21 cellular contexts compared by ENCODE assay signal in the genomic region with DNA sequence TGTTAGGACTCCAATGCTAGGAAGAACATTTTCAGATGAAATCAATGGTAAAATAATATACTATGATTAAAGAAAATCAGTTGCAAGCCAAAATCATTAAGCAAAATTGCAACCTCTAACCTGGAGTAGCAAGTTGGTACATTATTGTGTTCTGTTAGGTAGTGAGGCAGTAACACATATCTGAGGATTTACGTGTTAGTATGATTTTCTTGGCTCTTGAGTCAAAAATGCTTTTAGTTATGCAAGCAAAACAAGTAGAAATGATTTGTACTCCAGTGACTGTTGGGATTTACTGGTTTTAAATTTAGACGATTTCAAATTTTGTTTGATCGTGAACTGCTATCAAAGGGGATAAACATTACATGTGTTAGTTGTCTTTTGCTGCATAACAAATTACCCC.
DNase-seq lines count a peak whose midpoint lies in the region; ATAC-seq, FAIRE-seq and TF ChIP-seq lines count a peak whose summit lies in the region.
"Had no signal": no experiment of that assay in that cellular context is flagged by ENCODE, and none has a peak within 500 bp of the region (broad histone marks: within the 10 kb centered on the region; RNA-seq: fewer than 3 reads in every experiment).

No MANE protein-coding gene starts in this region.

- no peak for FAIRE-seq in HepG2 (lab: Jason Lieb, UNC)
- FAIRE-seq: A204.1, D721Med, G401.6, GM12891, GM19239 had no signal

- H3K4me1 ChIP-seq in GM23338 (ENCODE audit: insufficient read depth) (no peaks in the 10 kb centered on the region), HepG2 (ENCODE audit: insufficient read depth, low read length) (no peaks in the 10 kb centered on the region)
- H3K4me1 ChIP-seq: BLaER1 treated with 17β-estradiol and CSF1 and Interleukin-3, amounts not matched to agents 10 nM and 100 nM; Caco-2 had no signal

- H3K27ac ChIP-seq in GM23338 (ENCODE audit: low read depth) (no peak overlapping the region), HepG2 (ENCODE audit: extremely low read length, insufficient read depth, low read length) (no peak overlapping the region)
- H3K27ac ChIP-seq: BLaER1 treated with 17β-estradiol and CSF1 and Interleukin-3, amounts not matched to agents 10 nM and 100 nM; C4-2B had no signal

- ATAC-seq in GM23338 (no peak), omental fat pad (ENCODE audit: low FRiP score) (peak; percentile 64), HepG2 (no peak), HG02798 (IDR thresholded peaks at IDR 0.05; ENCODE audit: poor library complexity, unreplicated experiment) (no peak), GM21447 (IDR thresholded peaks at IDR 0.05; ENCODE audit: unreplicated experiment) (no peak)
- ATAC-seq: CD8-positive, alpha-beta T cell had no signal

- H3K9ac ChIP-seq in HepG2 (ENCODE audit: insufficient read depth, low read depth, low read length) = no peak overlapping the region
- H3K9ac ChIP-seq: BLaER1 treated with 17β-estradiol and CSF1 and Interleukin-3, amounts not matched to agents 10 nM and 100 nM had no signal

- H3K36me3 Mint-ChIP-seq in GM23338 (ENCODE audit: low read depth) = no peaks in the 10 kb centered on the region
- H3K36me3 Mint-ChIP-seq: CD8-positive, alpha-beta T cell had no signal

- H3K4me2 ChIP-seq in GM23338 (no peak overlapping the region), HepG2 (ENCODE audit: low read depth, low read length) (no peak overlapping the region)
- H3K4me2 ChIP-seq: BLaER1 treated with 17β-estradiol and CSF1 and Interleukin-3, amounts not matched to agents 10 nM and 100 nM had no signal

- POLR2A ChIA-PET in HepG2 (lab: Yijun Ruan, JAX) = no interaction called here

- H3K27me3 ChIP-seq in GM23338 (ENCODE audit: insufficient read depth) = no peaks in the 10 kb centered on the region
- H3K27me3 ChIP-seq in HepG2 (ENCODE audit: control insufficient read depth in 1 of 2, insufficient read depth in 2 of 2, low read length in 2 of 2) = no peaks in the 10 kb centered on the region
- H3K27me3 ChIP-seq: BLaER1 treated with 17β-estradiol and CSF1 and Interleukin-3, amounts not matched to agents 10 nM and 100 nM had no signal

- CTCF ChIA-PET in HepG2 (lab: Yijun Ruan, JAX; ENCODE audit: low intra/inter-chr PET ratio, low total read pairs) = no interaction called here

- no peaks in the 10 kb centered on the region for H3K9me3 ChIP-seq in HepG2 (ENCODE audit: low read length)
- H3K9me3 ChIP-seq: BLaER1 treated with 17β-estradiol and CSF1 and Interleukin-3, amounts not matched to agents 10 nM and 100 nM; Caco-2 had no signal

- TF ChIP-seq CTCF in GM23338 (conservative IDR thresholded peaks at IDR 0.05; ENCODE audit: low read depth in 2 of 2) = no peak
- TF ChIP-seq CTCF in omental fat pad (IDR thresholded peaks at IDR 0.05) = no peak
- TF ChIP-seq CTCF in HepG2 (CRISPR knock-in tag; IDR thresholded peaks at IDR 0.05) = no peak

- no peaks in the 10 kb centered on the region for H3F3A ChIP-seq in GM23338 (replicated peaks; ENCODE audit: low read depth)

- no peaks in the 10 kb centered on the region for H3K9me3 Mint-ChIP-seq in GM23338

- H3K79me2 ChIP-seq in GM23338 (replicated peaks; ENCODE audit: insufficient read depth) (no peaks in the 10 kb centered on the region), HepG2 (ENCODE audit: insufficient read depth, low read length) (no peaks in the 10 kb centered on the region)

- H3K36me3 ChIP-seq in GM23338 (ENCODE audit: insufficient read depth) = no peaks in the 10 kb centered on the region
- no peaks in the 10 kb centered on the region for H3K36me3 ChIP-seq in HepG2 (replicated peaks in 1 of 2; ENCODE audit: control insufficient read depth in 1 of 2, insufficient read depth in 2 of 2, low read length in 2 of 2)
- H3K36me3 ChIP-seq: BLaER1 treated with 17β-estradiol and CSF1 and Interleukin-3, amounts not matched to agents 10 nM and 100 nM had no signal

- H3K4me3 ChIP-seq in GM23338 (no peak overlapping the region), HepG2 (replicated peaks in 1 of 3; ENCODE audit: insufficient read depth in 1 of 3, low read depth in 2 of 3, low read length in 3 of 3) (no peak overlapping the region)
- H3K4me3 ChIP-seq: BLaER1 treated with 17β-estradiol and CSF1 and Interleukin-3, amounts not matched to agents 10 nM and 100 nM had no signal

- no peak for DNase-seq in GM23338 (ENCODE audit: low spot score)
- DNase-seq in omental fat pad (ENCODE audit: low spot score) = no peak
- DNase-seq in HepG2 (ENCODE audit: low spot score) = no peak
- DNase-seq: 8988T; AML-193; Caco-2; Calu3; CD4-positive, alpha-beta T cell; CD8-positive, alpha-beta T cell; DMS79 treated with DMSO at 0.1 percent for 48 hours; GF-D8 had no signal

- no peak for TF ChIP-seq POLR2A in HepG2 (IDR thresholded peaks at IDR 0.05; ENCODE audit: insufficient read depth in 1 of 2, low read depth in 2 of 2, low read length in 2 of 2)

- in situ Hi-C loops in HepG2 (cut with HindIII; ENCODE audit: extremely low pct_ligation_motif_present, low pct_unique_long_range_greater_than_20kb) = no loop called here

- intact Hi-C loops in HepG2 (cut with micrococcal nuclease; ENCODE audit: unreplicated experiment) = no loop called here

- WGBS in HepG2 (ENCODE audit: low lambda C conversion rate) = 15% methylated on average over 3 of the region's 3 CpGs

- no peak overlapping the region for H3K4me3 Mint-ChIP-seq in GM23338
- H3K4me3 Mint-ChIP-seq: B cell; CD4-positive, alpha-beta T cell; CD8-positive, alpha-beta T cell had no signal

- H4K20me1 ChIP-seq in GM23338 (replicated peaks; ENCODE audit: insufficient read depth) (no peaks in the 10 kb centered on the region), HepG2 (ENCODE audit: insufficient read depth, low read length) (no peaks in the 10 kb centered on the region)
- H4K20me1 ChIP-seq: BLaER1 treated with 17β-estradiol and CSF1 and Interleukin-3, amounts not matched to agents 10 nM and 100 nM had no signal

- BruUV-seq in HepG2 (replicated peaks; lab: Mats Ljungman, UMichigan) = no TSS peak

- no peaks in the 10 kb centered on the region; the same call in 2 of the 3 replicates for H3K4me1 Mint-ChIP-seq in GM23338
- H3K4me1 Mint-ChIP-seq: B cell had no signal

- TF ChIP-seq EP300 in HepG2 (IDR thresholded peaks at IDR 0.05; ENCODE audit: low read depth in 2 of 2, low read length in 2 of 2) (no peak), HepG2 (CRISPR knock-in tag; IDR thresholded peaks at IDR 0.05; ENCODE audit: borderline replicate concordance) (no peak)

- no peaks in the 10 kb centered on the region for H3K27me3 Mint-ChIP-seq in GM23338 (ENCODE audit: insufficient read depth, low read depth, poor library complexity)
- H3K27me3 Mint-ChIP-seq: B cell; CD4-positive, alpha-beta T cell had no signal

- H3K9me2 ChIP-seq in GM23338 (ENCODE audit: insufficient read depth) = 0 out of 2 replicates have a peak, but pooled peaks cover 7% of the 10 kb centered on the region

- no peak overlapping the region for H3K27ac Mint-ChIP-seq in GM23338
- H3K27ac Mint-ChIP-seq: B cell; CD4-positive, alpha-beta T cell; CD8-positive, alpha-beta T cell had no signal

- TF ChIP-seq RAD21 in HepG2 (CRISPR knock-in tag; IDR thresholded peaks at IDR 0.05) = no peak

- peak overlapping the region; percentile 52 for H2AFZ ChIP-seq in GM23338
- H2AFZ ChIP-seq in HepG2 (ENCODE audit: low read length) = no peak overlapping the region

TF ChIP-seq in GM23338, 12 proteins besides CTCF, POLR2A, EP300 and RAD21 (continues in another document):
- TF ChIP-seq, protein P1, sequence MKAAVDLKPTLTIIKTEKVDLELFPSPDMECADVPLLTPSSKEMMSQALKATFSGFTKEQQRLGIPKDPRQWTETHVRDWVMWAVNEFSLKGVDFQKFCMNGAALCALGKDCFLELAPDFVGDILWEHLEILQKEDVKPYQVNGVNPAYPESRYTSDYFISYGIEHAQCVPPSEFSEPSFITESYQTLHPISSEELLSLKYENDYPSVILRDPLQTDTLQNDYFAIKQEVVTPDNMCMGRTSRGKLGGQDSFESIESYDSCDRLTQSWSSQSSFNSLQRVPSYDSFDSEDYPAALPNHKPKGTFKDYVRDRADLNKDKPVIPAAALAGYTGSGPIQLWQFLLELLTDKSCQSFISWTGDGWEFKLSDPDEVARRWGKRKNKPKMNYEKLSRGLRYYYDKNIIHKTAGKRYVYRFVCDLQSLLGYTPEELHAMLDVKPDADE (IDR thresholded peaks at IDR 0.05) = no peak
- TF ChIP-seq POLR2AphosphoS5 (IDR thresholded peaks at IDR 0.05; ENCODE audit: low read depth) (no peak), ZNF331 (CRISPR knock-in tag; IDR thresholded peaks at IDR 0.05; ENCODE audit: low read depth) (no peak), CREB1 (CRISPR knock-in tag; IDR thresholded peaks at IDR 0.05; ENCODE audit: low read depth) (no peak), EZH2 (IDR thresholded peaks at IDR 0.05; ENCODE audit: low read depth, unreplicated experiment) (no peak), EZH2phosphoT487 (IDR thresholded peaks at IDR 0.05; ENCODE audit: unreplicated experiment) (no peak)

TF ChIP-seq in HepG2, 621 proteins besides CTCF, POLR2A, EP300 and RAD21 (continues in another document):
- TF ChIP-seq SOX13 (IDR thresholded peaks at IDR 0.05) (no peak), SOX13 (CRISPR knock-in tag; conservative IDR thresholded peaks at IDR 0.05 in 1 of 2, IDR thresholded peaks at IDR 0.05 in 1 of 2) (no peak), ZNF33B (CRISPR knock-in tag; IDR thresholded peaks at IDR 0.05) (no peak), MAZ (IDR thresholded peaks at IDR 0.05; ENCODE audit: borderline replicate concordance, low read depth, low read length) (no peak), MAZ (CRISPR knock-in tag; IDR thresholded peaks at IDR 0.05; ENCODE audit: low read depth) (no peak)
